ENCODE assay signal across 8 cellular contexts in genomic region chr17:58335779-58336455, GRCh38. TPM values are rescaled to one million over a fixed set of nuclear protein-coding genes. Genes with fewer than 3 reads are reported as not detected.
DNase-seq lines count a peak whose midpoint lies in the region; ATAC-seq and TF ChIP-seq lines count a peak whose summit lies in the region.

No MANE protein-coding gene starts in this region.

- H2AFZ ChIP-seq in OCI-LY3 (ENCODE audit: low read depth, low read length) = no peak overlapping the region
- H2AFZ ChIP-seq in hepatocyte = no peak overlapping the region

- WGBS in hepatocyte (ENCODE audit: low lambda C conversion rate, missing lambda C conversion rate) = 79% methylated on average over 4 of the region's 4 CpGs

- ATAC-seq in GM18909 (IDR thresholded peaks at IDR 0.05; ENCODE audit: poor library complexity, unreplicated experiment) = peak; percentile 17

- H3K9me3 ChIP-seq in OCI-LY3 (ENCODE audit: insufficient read depth, low read length) = peaks cover 5% of the 10 kb centered on the region; the same call in 1 of the 2 replicates
- H3K9me3 ChIP-seq in muscle layer of duodenum (ENCODE audit: control insufficient read depth in 1 of 2, low read length in 2 of 2) = no peaks in the 10 kb centered on the region
- H3K9me3 ChIP-seq in hepatocyte (ENCODE audit: low read depth) = no peaks in the 10 kb centered on the region

- no peaks in the 10 kb centered on the region for H3K9me2 ChIP-seq in hepatocyte (replicated peaks; ENCODE audit: insufficient read depth)

- no peaks in the 10 kb centered on the region for H3K27me3 ChIP-seq in OCI-LY3 (ENCODE audit: low read depth, low read length)
- no peaks in the 10 kb centered on the region for H3K27me3 ChIP-seq in muscle layer of duodenum (ENCODE audit: low read depth, low read length)
- H3K27me3 ChIP-seq in hepatocyte = no peaks in the 10 kb centered on the region

- H3K4me1 ChIP-seq in OCI-LY3 (ENCODE audit: low read length) = peaks cover 75% of the 10 kb centered on the region
- peaks cover 29 to 32% of the 10 kb centered on the region in 2 donors for H3K4me1 ChIP-seq in muscle layer of duodenum (ENCODE audit: control insufficient read depth in 1 of 2, insufficient read depth in 2 of 2, low read length in 2 of 2)
- no peaks in the 10 kb centered on the region for H3K4me1 ChIP-seq in hepatocyte (ENCODE audit: insufficient read depth)

- TF ChIP-seq CTCF in OCI-LY3 (IDR thresholded peaks at IDR 0.05; ENCODE audit: low read depth, low read length) (no peak), hepatocyte (IDR thresholded peaks at IDR 0.05; ENCODE audit: poor library complexity) (no peak)

- H3K36me3 ChIP-seq in OCI-LY3 (replicated peaks; ENCODE audit: low read depth, low read length) (peaks cover 14% of the 10 kb centered on the region), muscle layer of duodenum (ENCODE audit: control insufficient read depth in 1 of 2, insufficient read depth in 2 of 2, low read length in 2 of 2) (no peaks in the 10 kb centered on the region), hepatocyte (replicated peaks; ENCODE audit: insufficient read depth, low read depth) (no peaks in the 10 kb centered on the region)

- H3K79me2 ChIP-seq in OCI-LY3 (ENCODE audit: low read length) = peaks cover 92% of the 10 kb centered on the region
- no peaks in the 10 kb centered on the region for H3K79me2 ChIP-seq in hepatocyte

- H4K20me1 ChIP-seq in OCI-LY3 (ENCODE audit: insufficient read depth, low read length) (peaks cover 11% of the 10 kb centered on the region), hepatocyte (ENCODE audit: insufficient read depth, poor library complexity, severe bottlenecking) (no peaks in the 10 kb centered on the region)

- peak overlapping the region; percentile 100 for H3K9ac ChIP-seq in OCI-LY3 (ENCODE audit: low read length)

- H3K4me2 ChIP-seq in OCI-LY3 (ENCODE audit: low read length) (peak overlapping the region; percentile 87), hepatocyte (no peak overlapping the region)

- peak overlapping the region; percentile 96 for H3K4me3 ChIP-seq in OCI-LY3 (ENCODE audit: low read length)
- peak overlapping the region in 1 of 2 donors; percentile 50 for H3K4me3 ChIP-seq in muscle layer of duodenum (ENCODE audit: low read depth in 1 of 2, low read length in 2 of 2)
- H3K4me3 ChIP-seq in hepatocyte = no peak overlapping the region

- H3K27ac ChIP-seq in OCI-LY3 (ENCODE audit: low read length) = peak overlapping the region; percentile 99
- peak overlapping the region; percentile 83 for H3K27ac ChIP-seq in muscle layer of duodenum (ENCODE audit: low read length)
- H3K27ac ChIP-seq in hepatocyte = no peak overlapping the region

- peak; percentile 65 for DNase-seq in activated naive CD4-positive, alpha-beta T cell treated with Interleukin-2 at 50 U/mL for 16 hours
- DNase-seq in hepatocyte (ENCODE audit: low spot score) (no peak), NCI-H69 (lab: John Stamatoyannopoulos, UW) (no peak), NCI-H2171 treated with DMSO at 0.1 percent for 48 hours (lab: John Stamatoyannopoulos, UW) (no peak), RKO (ENCODE audit: low spot score) (no peak)

RNA-seq across cellular contexts. Expression of gene TSPOAP1, which starts 7.3 kb away (rescaled TPM):
- total RNA-seq in hepatocyte = 10.0 and 15.4 TPM in 2 replicates
- 17.8 and 19.0 TPM in 2 replicates for polyA plus RNA-seq in hepatocyte

RNA-seq across cellular contexts. Expression of gene SUPT4H1, which starts 16.1 kb away (rescaled TPM):
- total RNA-seq in hepatocyte = 54.5 and 62.1 TPM in 2 replicates
- polyA plus RNA-seq in hepatocyte = 91.3 and 108 TPM in 2 replicates

RNA-seq across cellular contexts. Expression of gene MPO, which starts 55.2 kb away (rescaled TPM):
- total RNA-seq in hepatocyte = 0.13 TPM in 1 of 2 replicates, not detected in the other
- not detected in 2 replicates for polyA plus RNA-seq in hepatocyte
